In genomic region chr17:68200689-68201424, GRCh38 we compare ENCODE assay signal across 8 cellular contexts. TPM values are rescaled to one million over a fixed set of nuclear protein-coding genes. Genes with fewer than 3 reads are reported as not detected.
A peak's percentile ranks its signal among the peaks of the same experiment; 100 is the strongest.
DNase-seq lines count a peak whose midpoint lies in the region; ATAC-seq and TF ChIP-seq lines count a peak whose summit lies in the region.

No MANE protein-coding gene starts in this region.

- peaks cover 47% of the 10 kb centered on the region for H3K27me3 ChIP-seq in ACC112 (ENCODE audit: insufficient read depth, low read length)
- H3K27me3 ChIP-seq in MM.1S (replicated peaks; ENCODE audit: insufficient read depth, low read length): peaks cover 48% of the 10 kb centered on the region
- H3K27me3 ChIP-seq in SK-N-SH (ENCODE audit: insufficient read depth): peaks cover 54% of the 10 kb centered on the region

- peak overlapping the region; percentile 25; the same call in 1 of the 2 replicates for H3K9ac ChIP-seq in MM.1S (ENCODE audit: low read length)
- H3K9ac ChIP-seq in SK-N-SH: no peak overlapping the region

- peak; percentile 75 for TF ChIP-seq RAD21 in SK-N-SH (IDR thresholded peaks at IDR 0.05; ENCODE audit: low read length)

- DNase-seq in MM.1S (peak; percentile 58), SK-N-SH (peak; percentile 94), Right ventricle myocardium inferior (ENCODE audit: missing footprints) (peak; percentile 90), progenitor cell of endocrine pancreas (ENCODE audit: low spot score, unreplicated experiment) (peak; percentile 78)
- DNase-seq in activated naive CD4-positive, alpha-beta T cell treated with anti-CD3 and anti-CD28 coated beads, Interleukin-2, amount 50 U/mL, for 72 hours (ENCODE audit: low spot score in 2 of 2): peak; percentile 76 to 84

- H3K27me3 Mint-ChIP-seq in progenitor cell of endocrine pancreas: peaks cover 67% of the 10 kb centered on the region

- CTCF ChIA-PET in SK-N-SH (lab: Yijun Ruan, JAX): interaction anchor here (0.6 to 12.7 kb wide), 52 partner anchors 10 to 559 kb away, joined by 3 to 194 read pairs (median 4); partner anchors contain the start of genes AMZ2 and PRKAR1A

- H3K4me1 Mint-ChIP-seq in progenitor cell of endocrine pancreas (ENCODE audit: low read depth): peaks cover 8% of the 10 kb centered on the region

- peaks cover 0 to 5% of the 10 kb centered on the region in 2 donors for H3K36me3 Mint-ChIP-seq in activated naive CD4-positive, alpha-beta T cell treated with anti-CD3 and anti-CD28 coated beads, Interleukin-2, amount 50 U/mL, for 72 hours
- H3K36me3 Mint-ChIP-seq in progenitor cell of endocrine pancreas (ENCODE audit: insufficient read depth): no peaks in the 10 kb centered on the region

- peak; percentile 33 for ATAC-seq in GM18867 (IDR thresholded peaks at IDR 0.05; ENCODE audit: unreplicated experiment)
- ATAC-seq in activated naive CD4-positive, alpha-beta T cell treated with anti-CD3 and anti-CD28 coated beads, Interleukin-2, amount 50 U/mL, for 72 hours: peak; percentile 49 to 52
- ATAC-seq in Right ventricle myocardium inferior: peak; percentile 69
- ATAC-seq in HG02981 (IDR thresholded peaks at IDR 0.05; ENCODE audit: unreplicated experiment): no peak

- no peak overlapping the region for H3K27ac Mint-ChIP-seq in activated naive CD4-positive, alpha-beta T cell treated with anti-CD3 and anti-CD28 coated beads, Interleukin-2, amount 50 U/mL, for 72 hours
- peak overlapping the region; percentile 33 for H3K27ac Mint-ChIP-seq in progenitor cell of endocrine pancreas

- H3K4me2 ChIP-seq in MM.1S (ENCODE audit: low read depth, low read length): peak overlapping the region; percentile 97
- H3K4me2 ChIP-seq in SK-N-SH: peak overlapping the region; percentile 72

- no peaks in the 10 kb centered on the region for H3K9me2 ChIP-seq in MM.1S (replicated peaks; ENCODE audit: insufficient read depth, low read length)
- no peaks in the 10 kb centered on the region for H3K9me2 ChIP-seq in SK-N-SH

- H3K9me3 Mint-ChIP-seq in activated naive CD4-positive, alpha-beta T cell treated with anti-CD3 and anti-CD28 coated beads, Interleukin-2, amount 50 U/mL, for 72 hours: no peaks in the 10 kb centered on the region
- H3K9me3 Mint-ChIP-seq in progenitor cell of endocrine pancreas (ENCODE audit: low read depth): no peaks in the 10 kb centered on the region

- H3K27ac ChIP-seq in ACC112 (ENCODE audit: low read depth, low read length) (no peak overlapping the region), MM.1S (ENCODE audit: low read length) (no peak overlapping the region), SK-N-SH (ENCODE audit: low read depth in 2 of 2, low read length in 1 of 2) (no peak overlapping the region)

- H3K9me3 ChIP-seq in MM.1S (replicated peaks; ENCODE audit: insufficient read depth, low read length): no peaks in the 10 kb centered on the region
- H3K9me3 ChIP-seq in SK-N-SH: no peaks in the 10 kb centered on the region

- H3F3A ChIP-seq in MM.1S (ENCODE audit: insufficient read depth, low read length) (peaks cover 3% of the 10 kb centered on the region; the same call in 1 of the 2 replicates), SK-N-SH (replicated peaks; ENCODE audit: insufficient read depth) (peaks cover 14% of the 10 kb centered on the region)

- H3K36me3 ChIP-seq in ACC112 (ENCODE audit: insufficient read depth, low read length) (no peaks in the 10 kb centered on the region), MM.1S (replicated peaks; ENCODE audit: insufficient read depth, low read length) (no peaks in the 10 kb centered on the region), SK-N-SH (replicated peaks in 1 of 2; ENCODE audit: control insufficient read depth in 1 of 2, insufficient read depth in 2 of 2, low read length in 1 of 2) (no peaks in the 10 kb centered on the region)

- H3K79me2 ChIP-seq in ACC112 (ENCODE audit: control insufficient read depth, insufficient read depth, low read length, unreplicated experiment): no peaks in the 10 kb centered on the region
- H3K79me2 ChIP-seq in MM.1S (ENCODE audit: low read length): peaks cover 2% of the 10 kb centered on the region; the same call in 1 of the 2 replicates
- no peaks in the 10 kb centered on the region for H3K79me2 ChIP-seq in SK-N-SH (ENCODE audit: insufficient read depth)

- no peak overlapping the region for H3K4me3 Mint-ChIP-seq in progenitor cell of endocrine pancreas (ENCODE audit: low read depth)

- H2AFZ ChIP-seq in ACC112 (ENCODE audit: low read length, unreplicated experiment): no peak overlapping the region
- peak overlapping the region; percentile 74 for H2AFZ ChIP-seq in MM.1S (ENCODE audit: low read length)
- H2AFZ ChIP-seq in SK-N-SH (ENCODE audit: low read depth): peak overlapping the region; percentile 26; the same call in 1 of the 2 replicates

- H3K4me3 ChIP-seq in ACC112 (ENCODE audit: low read depth, low read length) (peak overlapping the region; percentile 68), MM.1S (ENCODE audit: low read length) (peak overlapping the region; percentile 60), SK-N-SH (ENCODE audit: low read depth in 2 of 2, low read length in 1 of 2) (peak overlapping the region; percentile 29 to 55)

- no peak for TF ChIP-seq EP300 in SK-N-SH (IDR thresholded peaks at IDR 0.05; ENCODE audit: borderline replicate concordance in 1 of 2, low read depth in 1 of 2, low read length in 1 of 2)

- WGBS in SK-N-SH (ENCODE audit: low lambda C conversion rate): 6% methylated on average over 23 of the region's 31 CpGs

- POLR2A ChIA-PET in SK-N-SH (lab: Yijun Ruan, JAX): interaction anchor here (1.9 kb wide), 1 partner anchor 47 kb away, joined by 7 read pairs; the partner anchor contains the start of gene AMZ2

- H3K4me1 ChIP-seq in ACC112 (ENCODE audit: control insufficient read depth, insufficient read depth, low read length, unreplicated experiment) (peaks cover 4% of the 10 kb centered on the region), MM.1S (ENCODE audit: low read length) (peaks cover 13% of the 10 kb centered on the region), SK-N-SH (ENCODE audit: control insufficient read depth in 1 of 2, insufficient read depth in 2 of 2, low read depth in 1 of 2, low read length in 1 of 2) (peaks cover 0 to 40% of the 10 kb centered on the region in 2 experiments; a peak in 1 of 4 replicates)

- H4K20me1 ChIP-seq in MM.1S (ENCODE audit: insufficient read depth, low read length) (no peaks in the 10 kb centered on the region), SK-N-SH (ENCODE audit: insufficient read depth) (no peaks in the 10 kb centered on the region)

- TF ChIP-seq CTCF in MM.1S (IDR thresholded peaks at IDR 0.05; ENCODE audit: low read length): peak; percentile 81
- TF ChIP-seq CTCF in SK-N-SH (IDR thresholded peaks at IDR 0.05): peak; percentile 95
- peak; percentile 82 for TF ChIP-seq CTCF in progenitor cell of endocrine pancreas (IDR thresholded peaks at IDR 0.05; ENCODE audit: unreplicated experiment)

- intact Hi-C loops in Right ventricle myocardium inferior (cut with DNase I): no loop called here

TF ChIP-seq in SK-N-SH, 30 proteins besides CTCF, POLR2A, EP300 and RAD21:
- TF ChIP-seq FOXJ3 (CRISPR knock-in tag; IDR thresholded peaks at IDR 0.05) (0 out of 2 replicates have a peak, but pooled peaks have one; percentile 19), FOSL2 (IDR thresholded peaks at IDR 0.05; ENCODE audit: borderline replicate concordance, low read depth) (no peak), NFIC (IDR thresholded peaks at IDR 0.05; ENCODE audit: borderline replicate concordance) (0 out of 2 replicates have a peak, but pooled peaks have one; percentile 30), SIN3A (IDR thresholded peaks at IDR 0.05; ENCODE audit: borderline replicate concordance, low read depth, low read length) (0 out of 2 replicates have a peak, but pooled peaks have one; percentile 29), SMC3 (IDR thresholded peaks at IDR 0.05; ENCODE audit: low read depth, low read length) (peak; percentile 92)
TF ChIP-seq in SK-N-SH: peak in this region for 4.

RNA-seq across cellular contexts. Expression of gene AMZ2, which starts 47.0 kb away (rescaled TPM):
- 95.9 and 115 TPM in 2 replicates for polyA plus RNA-seq in SK-N-SH (2012; rRNA removed)
- 131 and 161 TPM in 2 replicates for polyA plus RNA-seq in SK-N-SH (2012; cell fraction: cytosol; rRNA removed)
- 86.8 and 100 TPM in 2 replicates for polyA plus RNA-seq in SK-N-SH (2012; cell fraction: nucleus; rRNA removed)
- total RNA-seq in activated naive CD4-positive, alpha-beta T cell treated with anti-CD3 and anti-CD28 coated beads, Interleukin-2, amount 50 U/mL, for 72 hours: 100 to 1,000 TPM; 106 to 113 TPM
- 89.8 TPM for total RNA-seq in Right ventricle myocardium inferior
- 58.3 and 61.4 TPM in 2 replicates for total RNA-seq in progenitor cell of endocrine pancreas
